ENCODE assay signal across 8 cellular contexts in the genomic region with DNA sequence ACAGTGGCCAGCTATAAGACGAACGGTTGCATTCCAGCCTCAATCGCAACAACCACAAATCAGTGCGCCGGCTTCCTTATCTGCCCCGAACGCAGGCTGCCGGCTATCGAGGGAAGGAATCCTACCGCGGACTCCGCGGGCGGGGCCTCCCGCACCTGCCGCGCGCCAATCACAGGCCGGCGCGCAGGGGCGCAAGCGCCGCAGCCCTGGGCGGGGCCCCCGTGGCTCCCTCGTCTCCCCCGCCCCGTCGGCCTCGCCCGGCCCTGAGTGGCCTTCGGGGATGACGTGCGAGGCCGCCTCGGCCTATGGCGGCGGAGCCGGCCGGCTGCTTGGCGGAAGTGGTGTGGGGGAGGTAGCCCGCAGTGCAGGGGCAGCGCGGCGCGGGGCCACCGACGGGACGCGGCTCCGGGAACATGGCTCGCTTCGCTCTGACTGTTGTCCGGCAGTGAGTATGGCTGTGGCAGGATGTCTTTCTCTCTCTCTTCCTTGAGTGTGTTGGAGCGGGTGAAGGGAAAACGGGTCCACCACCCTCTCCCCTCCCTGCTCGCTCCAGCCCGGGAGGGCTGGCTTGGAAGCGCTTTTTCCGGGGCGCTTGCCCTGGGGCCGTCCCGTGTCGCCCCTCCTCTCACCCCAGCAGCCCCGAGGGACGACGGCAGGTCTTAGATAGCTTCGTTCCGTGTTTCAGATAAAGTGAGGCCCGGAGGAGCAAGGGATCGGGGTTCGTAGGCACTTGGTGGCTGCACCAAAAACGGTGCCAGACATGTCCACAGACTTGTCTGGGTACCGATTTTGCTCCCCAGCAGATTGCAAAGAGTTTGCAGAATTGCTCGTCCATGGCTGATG. TPM values are rescaled to one million over a fixed set of nuclear protein-coding genes. Genes with fewer than 3 reads are reported as not detected.
DNase-seq lines count a peak whose midpoint lies in the region; TF ChIP-seq lines count a peak whose summit lies in the region.

A gene with protein sequence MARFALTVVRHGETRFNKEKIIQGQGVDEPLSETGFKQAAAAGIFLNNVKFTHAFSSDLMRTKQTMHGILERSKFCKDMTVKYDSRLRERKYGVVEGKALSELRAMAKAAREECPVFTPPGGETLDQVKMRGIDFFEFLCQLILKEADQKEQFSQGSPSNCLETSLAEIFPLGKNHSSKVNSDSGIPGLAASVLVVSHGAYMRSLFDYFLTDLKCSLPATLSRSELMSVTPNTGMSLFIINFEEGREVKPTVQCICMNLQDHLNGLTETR (plus strand): TSS at position 355 of the 843 bp plus-strand sequence. CDS start 59 bp downstream, at position 414.

- peak; percentile 88 for DNase-seq in CMK (ENCODE audit: low read depth)
- DNase-seq in GM20000 (ENCODE audit: low spot score), result peak; percentile 99
- DNase-seq in HS-5 (ENCODE audit: low read depth), result peak; percentile 60
- peak; percentile 18 for DNase-seq in NK-92 (lab: John Stamatoyannopoulos, UW; ENCODE audit: unreplicated experiment)
- DNase-seq in activated CD8-positive, alpha-beta memory T cell treated with anti-CD3 and anti-CD28 coated beads for 24 hours, result peak; percentile 94
- DNase-seq in effector CD8-positive, alpha-beta T cell (lab: John Stamatoyannopoulos, UW), result peak; percentile 85
- peak; percentile 96 to 98 for DNase-seq in lung microvascular endothelial cell (ENCODE audit: low read depth in 2 of 2)
- DNase-seq in stimulated activated CD4-positive, alpha-beta T cell treated with anti-CD3 and anti-CD28 coated beads, TNF-alpha, amount 100 ng/mL, for 4 hours (ENCODE audit: low read depth in 3 of 3), result peak; percentile 76 to 80 (median 80)

- TF ChIP-seq CTCF in GM20000 (IDR thresholded peaks at IDR 0.05; ENCODE audit: extremely low read depth, missing control alignments), result no peak

RNA-seq across cellular contexts. Expression of the gene that starts here (rescaled TPM):
- total RNA-seq in lung microvascular endothelial cell, result 8.3 and 14.8 TPM in 2 replicates

Comparison
In these comparisons a context has a peak if more than half of its experiments do, and no peak if none do; other contexts are left out.
1. Peak in every context shown above with its lines: DNase-seq.
2. DNase-seq: peak in every context shown above with its lines; median percentile 99 in GM20000; 97 in lung microvascular endothelial cell; 94 in activated CD8-positive, alpha-beta memory T cell treated with anti-CD3 and anti-CD28 coated beads for 24 hours; 88 in CMK; 85 in effector CD8-positive, alpha-beta T cell; 80 in stimulated activated CD4-positive, alpha-beta T cell treated with anti-CD3 and anti-CD28 coated beads, TNF-alpha, amount 100 ng/mL, for 4 hours; 60 in HS-5; 18 in NK-92.